Comparison of ENCODE assay signal across 8 cellular contexts in genomic region chr22:42964994-42965699, GRCh38. TPM values are rescaled to one million over a fixed set of nuclear protein-coding genes. Genes with fewer than 3 reads are reported as not detected.
DNase-seq lines count a peak whose midpoint lies in the region; ATAC-seq and TF ChIP-seq lines count a peak whose summit lies in the region.

No MANE protein-coding gene starts in this region.

- no peaks in the 10 kb centered on the region for H3K9me3 Mint-ChIP-seq in activated CD4-positive, alpha-beta T cell treated with anti-CD3 and anti-CD28 coated beads, Interleukin-2, amount 10 ng/mL, durations not matched to agents 24 days and 14 days
- H3K9me3 Mint-ChIP-seq in memory B cell (no peaks in the 10 kb centered on the region), mesothelial cell of epicardium (no peaks in the 10 kb centered on the region)

- no peak overlapping the region for H3K4me3 ChIP-seq in upper lobe of left lung

- peaks cover 41% of the 10 kb centered on the region for H3K4me1 Mint-ChIP-seq in activated CD4-positive, alpha-beta T cell treated with anti-CD3 and anti-CD28 coated beads, Interleukin-2, amount 10 ng/mL, durations not matched to agents 24 days and 14 days
- H3K4me1 Mint-ChIP-seq in memory B cell (peaks cover 31% of the 10 kb centered on the region), mesothelial cell of epicardium (peaks cover 44% of the 10 kb centered on the region)

- TF ChIP-seq POLR2A in upper lobe of left lung (IDR thresholded peaks at IDR 0.05): no peak

- no peaks in the 10 kb centered on the region for H3K27me3 Mint-ChIP-seq in activated CD4-positive, alpha-beta T cell treated with anti-CD3 and anti-CD28 coated beads, Interleukin-2, amount 10 ng/mL, durations not matched to agents 24 days and 14 days
- H3K27me3 Mint-ChIP-seq in memory B cell (no peaks in the 10 kb centered on the region), mesothelial cell of epicardium (ENCODE audit: low read depth) (no peaks in the 10 kb centered on the region)

- intact Hi-C loops in activated CD4-positive, alpha-beta T cell treated with anti-CD3 and anti-CD28 coated beads, Interleukin-2, amount 10 ng/mL, durations not matched to agents 24 days and 14 days (cut with micrococcal nuclease): loop anchor here (2.0 to 10.0 kb wide), 3 partner anchors 32 to 70 kb away; no protein-coding TSS in a partner anchor
- intact Hi-C loops in posterior vena cava (cut with DNase I): no loop called here

- H3K4me3 Mint-ChIP-seq in activated CD4-positive, alpha-beta T cell treated with anti-CD3 and anti-CD28 coated beads, Interleukin-2, amount 10 ng/mL, durations not matched to agents 24 days and 14 days: peak overlapping the region; percentile 23
- no peak overlapping the region for H3K4me3 Mint-ChIP-seq in memory B cell
- no peak overlapping the region for H3K4me3 Mint-ChIP-seq in mesothelial cell of epicardium

- no peaks in the 10 kb centered on the region for H3K9me3 ChIP-seq in upper lobe of left lung

- DNase-seq in ELF-1 (ENCODE audit: low read depth, low spot score) (peak; percentile 54), memory B cell (ENCODE audit: low spot score in 2 of 2) (peak in 1 of 2 donors; percentile 8), mesothelial cell of epicardium (ENCODE audit: low spot score in 2 of 2, unreplicated experiment in 2 of 2) (no peak), posterior vena cava (ENCODE audit: low spot score) (no peak), upper lobe of left lung (no peak)
- DNase-seq in activated CD4-positive, alpha-beta T cell treated with anti-CD3 and anti-CD28 coated beads, Interleukin-2, amount 10 ng/mL, durations not matched to agents 24 days and 14 days: peak; percentile 67

- H3K27me3 ChIP-seq in upper lobe of left lung: no peaks in the 10 kb centered on the region

- peak overlapping the region; percentile 82 for H3K27ac Mint-ChIP-seq in activated CD4-positive, alpha-beta T cell treated with anti-CD3 and anti-CD28 coated beads, Interleukin-2, amount 10 ng/mL, durations not matched to agents 24 days and 14 days
- H3K27ac Mint-ChIP-seq in memory B cell (peak overlapping the region; percentile 80), mesothelial cell of epicardium (no peak overlapping the region)

- WGBS in upper lobe of left lung, 2 donors: 49 to 59% methylated on average over 6 of the region's 6 CpGs

- peaks cover 40 to 63% (median 48%) of the 10 kb centered on the region in 4 donors for H3K4me1 ChIP-seq in upper lobe of left lung

- peak overlapping the region in 2 of 4 donors; percentile 19 to 31 for H3K27ac ChIP-seq in upper lobe of left lung

- TF ChIP-seq CTCF in mesothelial cell of epicardium (IDR thresholded peaks at IDR 0.05; ENCODE audit: unreplicated experiment) (no peak), upper lobe of left lung (IDR thresholded peaks at IDR 0.05) (no peak)

- ATAC-seq in HG02970 (IDR thresholded peaks at IDR 0.05; ENCODE audit: low FRiP score, unreplicated experiment): peak; percentile 43
- peak; percentile 72 for ATAC-seq in memory B cell (ENCODE audit: low read depth)
- no peak for ATAC-seq in GM18517 (IDR thresholded peaks at IDR 0.05; ENCODE audit: unreplicated experiment)
- ATAC-seq in upper lobe of left lung (ENCODE audit: low FRiP score in 2 of 2): no peak

- H3K36me3 Mint-ChIP-seq in activated CD4-positive, alpha-beta T cell treated with anti-CD3 and anti-CD28 coated beads, Interleukin-2, amount 10 ng/mL, durations not matched to agents 24 days and 14 days (ENCODE audit: low read depth): peaks cover 11% of the 10 kb centered on the region
- H3K36me3 Mint-ChIP-seq in memory B cell: peaks cover 10% of the 10 kb centered on the region
- H3K36me3 Mint-ChIP-seq in mesothelial cell of epicardium: peaks cover 14% of the 10 kb centered on the region

- TF ChIP-seq EP300 in upper lobe of left lung (IDR thresholded peaks at IDR 0.05): no peak

- no peaks in the 10 kb centered on the region for H3K36me3 ChIP-seq in upper lobe of left lung

RNA-seq across cellular contexts. Expression of gene PACSIN2, which starts 49.8 kb away (rescaled TPM):
- 32.5 and 33.0 TPM in 2 replicates for total RNA-seq in activated CD4-positive, alpha-beta T cell treated with anti-CD3 and anti-CD28 coated beads, Interleukin-2, amount 10 ng/mL, durations not matched to agents 24 days and 14 days
- total RNA-seq in mesothelial cell of epicardium (54.5 to 58.7 TPM (median 56.6 TPM) in 3 replicates), posterior vena cava (10 to 100 TPM; 71.8 to 85.6 TPM), upper lobe of left lung (100 to 1,000 TPM; 120 to 186 (median 151) TPM)

Comparison
In these comparisons a context has a peak if more than half of its experiments do, and no peak if none do; other contexts are left out.
1. DNase-seq: peak in ELF-1 (single experiment) and activated CD4-positive, alpha-beta T cell treated with anti-CD3 and anti-CD28 coated beads, Interleukin-2, amount 10 ng/mL, durations not matched to agents 24 days and 14 days (single experiment); none in mesothelial cell of epicardium (0 of 2), posterior vena cava (single experiment) and upper lobe of left lung (0 of 2).
2. ATAC-seq: peak in HG02970 (single experiment) and memory B cell (single experiment); none in GM18517 (single experiment) and upper lobe of left lung (0 of 2).